ENCODE assay signal across 8 cellular contexts in genomic region chrX:118115948-118116307, GRCh38. TPM values are rescaled to one million over a fixed set of nuclear protein-coding genes. Genes with fewer than 3 reads are reported as not detected.
A peak's percentile ranks its signal among the peaks of the same experiment; 100 is the strongest.
DNase-seq lines count a peak whose midpoint lies in the region; ATAC-seq and TF ChIP-seq lines count a peak whose summit lies in the region.

No MANE protein-coding gene starts in this region.

- no peak for TF ChIP-seq POLR2A in NB4 (IDR thresholded peaks at IDR 0.05; ENCODE audit: extremely low read depth, insufficient read length)

- no peaks in the 10 kb centered on the region for H3K9me3 ChIP-seq in CD4-positive, CD25-positive, alpha-beta regulatory T cell (ENCODE audit: control insufficient read depth in 2 of 2, low read length in 2 of 2)
- no peaks in the 10 kb centered on the region for H3K9me3 ChIP-seq in endocrine pancreas (ENCODE audit: control insufficient read depth, low read length)

- H3K27ac Mint-ChIP-seq in CD4-positive, CD25-positive, alpha-beta regulatory T cell: no peak overlapping the region
- peak overlapping the region; percentile 36 to 87 (median 70) for H3K27ac Mint-ChIP-seq in naive thymus-derived CD8-positive, alpha-beta T cell

- H3K27me3 ChIP-seq in CD4-positive, CD25-positive, alpha-beta regulatory T cell (ENCODE audit: control insufficient read depth, insufficient read depth, low read length): peaks cover 5% of the 10 kb centered on the region
- H3K27me3 ChIP-seq in endocrine pancreas (ENCODE audit: control insufficient read depth, insufficient read depth, low read length): no peaks in the 10 kb centered on the region

- no peak for DNase-seq in CD4-positive, CD25-positive, alpha-beta regulatory T cell
- DNase-seq in NB4 (ENCODE audit: low read depth): no peak
- DNase-seq in naive thymus-derived CD8-positive, alpha-beta T cell: no peak

- TF ChIP-seq CTCF in NB4 (IDR thresholded peaks at IDR 0.05; ENCODE audit: low read depth, low read length): no peak

- H3K4me1 Mint-ChIP-seq in CD4-positive, CD25-positive, alpha-beta regulatory T cell: peaks cover 0 to 5% (median 4%) of the 10 kb centered on the region in 4 donors
- H3K4me1 Mint-ChIP-seq in naive thymus-derived CD8-positive, alpha-beta T cell: peaks cover 2 to 19% (median 12%) of the 10 kb centered on the region in 4 donors

- peaks cover 0 to 3% (median 0%) of the 10 kb centered on the region in 7 donors for H3K9me3 Mint-ChIP-seq in CD4-positive, CD25-positive, alpha-beta regulatory T cell
- H3K9me3 Mint-ChIP-seq in naive thymus-derived CD8-positive, alpha-beta T cell: no peaks in the 10 kb centered on the region

- H3K4me1 ChIP-seq in CD4-positive, CD25-positive, alpha-beta regulatory T cell (ENCODE audit: control insufficient read depth, insufficient read depth, low read length, poor library complexity, severe bottlenecking): no peaks in the 10 kb centered on the region
- no peaks in the 10 kb centered on the region for H3K4me1 ChIP-seq in endocrine pancreas (ENCODE audit: control insufficient read depth, insufficient read depth, low read length)

- H3K4me3 ChIP-seq in CD4-positive, CD25-positive, alpha-beta regulatory T cell (ENCODE audit: low read depth, low read length): no peak overlapping the region
- peak overlapping the region; percentile 59 for H3K4me3 ChIP-seq in NB4 (ENCODE audit: low read depth, low read length)
- peak overlapping the region; percentile 22 for H3K4me3 ChIP-seq in endocrine pancreas (ENCODE audit: control insufficient read depth, insufficient read depth, low read length)

- no peak for ATAC-seq in CD4-positive, CD25-positive, alpha-beta regulatory T cell (ENCODE audit: low read depth in 2 of 2)
- peak in 1 of 2 donors; percentile 8 for ATAC-seq in naive thymus-derived CD8-positive, alpha-beta T cell
- ATAC-seq in HG03025 (IDR thresholded peaks at IDR 0.05; ENCODE audit: low FRiP score, unreplicated experiment) (no peak), HG02571 (IDR thresholded peaks at IDR 0.05; ENCODE audit: unreplicated experiment) (no peak), HG02970 (IDR thresholded peaks at IDR 0.05; ENCODE audit: low FRiP score, unreplicated experiment) (no peak), HG02588 (IDR thresholded peaks at IDR 0.05; ENCODE audit: unreplicated experiment) (no peak)

- peak overlapping the region in 3 of 4 donors; percentile 69 to 75 (median 75) for H3K4me3 Mint-ChIP-seq in CD4-positive, CD25-positive, alpha-beta regulatory T cell
- H3K4me3 Mint-ChIP-seq in naive thymus-derived CD8-positive, alpha-beta T cell: peak overlapping the region; percentile 72 to 91 (median 85)

- POLR2A ChIA-PET in naive thymus-derived CD8-positive, alpha-beta T cell (lab: Charles Lee): no interaction called here

- H3K27ac ChIP-seq in CD4-positive, CD25-positive, alpha-beta regulatory T cell (ENCODE audit: insufficient read depth, low read length, poor library complexity, severe bottlenecking): no peak overlapping the region

- peaks cover 21% of the 10 kb centered on the region for H3K27me3 Mint-ChIP-seq in CD4-positive, CD25-positive, alpha-beta regulatory T cell
- peaks cover under 1 to 8% (median 3%) of the 10 kb centered on the region in 5 donors for H3K27me3 Mint-ChIP-seq in naive thymus-derived CD8-positive, alpha-beta T cell

- H3K36me3 Mint-ChIP-seq in CD4-positive, CD25-positive, alpha-beta regulatory T cell: no peaks in the 10 kb centered on the region
- H3K36me3 Mint-ChIP-seq in naive thymus-derived CD8-positive, alpha-beta T cell: no peaks in the 10 kb centered on the region

- no peak overlapping the region for H3K9ac ChIP-seq in endocrine pancreas (ENCODE audit: control insufficient read depth, insufficient read depth, low read length)

- no peaks in the 10 kb centered on the region for H3K36me3 ChIP-seq in CD4-positive, CD25-positive, alpha-beta regulatory T cell (ENCODE audit: control insufficient read depth, insufficient read depth, low read length)
- H3K36me3 ChIP-seq in endocrine pancreas (ENCODE audit: control insufficient read depth, insufficient read depth, low read length): no peaks in the 10 kb centered on the region

RNA-seq across cellular contexts. Expression of gene KLHL13, which starts 0.7 kb away (rescaled TPM):
- total RNA-seq in CD4-positive, CD25-positive, alpha-beta regulatory T cell: 0.27 TPM
- polyA plus RNA-seq in CD4-positive, CD25-positive, alpha-beta regulatory T cell: under 1 TPM in 3 of 4 donors, not detected in 1; 0.25 to 0.61 (median 0.26) TPM
- total RNA-seq in naive thymus-derived CD8-positive, alpha-beta T cell: 1 to 10 TPM; 1.1 to 2.3 TPM
- 1 to 10 TPM; 2.6 to 2.9 (median 2.7) TPM for polyA plus RNA-seq in naive thymus-derived CD8-positive, alpha-beta T cell

Comparison
In these comparisons a context has a peak if more than half of its experiments do, and no peak if none do; other contexts are left out.
1. H3K27ac Mint-ChIP-seq: peak in naive thymus-derived CD8-positive, alpha-beta T cell (10 of 10); none in CD4-positive, CD25-positive, alpha-beta regulatory T cell (0 of 3).